ENCODE assay signal across 8 cellular contexts in the genomic region with DNA sequence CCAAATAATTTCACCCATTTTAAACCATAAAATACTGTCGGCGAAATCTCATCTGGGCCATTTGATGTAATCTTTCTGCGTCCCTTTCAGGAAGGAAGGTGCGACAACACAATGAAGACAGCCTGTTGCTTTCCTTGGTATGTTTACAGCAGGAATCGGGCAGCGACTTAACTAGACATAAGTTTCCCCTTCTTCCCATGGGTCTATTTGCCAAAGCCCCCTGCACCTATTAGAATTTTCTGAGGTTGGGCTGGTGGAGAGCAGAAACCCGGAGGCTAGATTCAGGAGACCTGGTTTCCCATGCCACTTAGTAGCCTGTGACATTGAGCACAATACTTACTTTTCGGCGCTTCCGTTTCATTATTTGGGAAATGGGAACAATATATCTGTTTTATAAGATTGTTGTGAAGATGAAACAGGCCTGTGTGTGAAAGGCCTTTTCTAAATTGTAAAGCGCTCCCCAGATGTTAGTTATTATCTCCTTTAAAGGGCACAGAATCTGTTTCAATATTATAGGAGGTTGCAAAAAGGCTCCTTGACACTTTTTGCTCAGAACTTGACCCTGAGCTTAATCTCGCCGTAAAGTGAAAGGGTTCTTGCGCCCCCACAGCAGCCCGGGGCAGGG. TPM values are rescaled to one million over a fixed set of nuclear protein-coding genes. Genes with fewer than 3 reads are reported as not detected.
DNase-seq lines count a peak whose midpoint lies in the region; ATAC-seq and TF ChIP-seq lines count a peak whose summit lies in the region.

No MANE protein-coding gene starts in this region.

- DNase-seq in CD4-positive, alpha-beta memory T cell = peak in 4 of 5 donors; percentile 9 to 45 (median 11)
- DNase-seq in NB4 (ENCODE audit: low read depth) (peak; percentile 53), MCF 10A (ENCODE audit: unreplicated experiment) (no peak), lung microvascular endothelial cell (ENCODE audit: low read depth in 2 of 2) (peak; percentile 28 to 34), upper lobe of right lung (no peak), NCI-H1417 treated with DMSO at 0.1 percent for 48 hours (lab: John Stamatoyannopoulos, UW) (no peak)
- DNase-seq in central memory CD4-positive, alpha-beta T cell = no peak

- TF ChIP-seq POLR2A in NB4 (IDR thresholded peaks at IDR 0.05; ENCODE audit: extremely low read depth, insufficient read length) = no peak

- peak overlapping the region; percentile 70 to 80 for H3K4me3 ChIP-seq in CD4-positive, alpha-beta memory T cell (ENCODE audit: low read length in 2 of 2)
- H3K4me3 ChIP-seq in NB4 (ENCODE audit: low read depth, low read length) = peak overlapping the region; percentile 88
- H3K4me3 ChIP-seq in upper lobe of right lung = peak overlapping the region; percentile 91

- TSS peak; percentile 38 for BruUV-seq in MCF 10A (replicated peaks; lab: Mats Ljungman, UMichigan)

- no peaks in the 10 kb centered on the region for H3K27me3 Mint-ChIP-seq in CD4-positive, alpha-beta memory T cell
- no peaks in the 10 kb centered on the region for H3K27me3 Mint-ChIP-seq in MCF 10A (ENCODE audit: insufficient read depth, unreplicated experiment)

- ATAC-seq in upper lobe of right lung = no peak
- no peak for ATAC-seq in HG03097 (IDR thresholded peaks at IDR 0.05; ENCODE audit: low FRiP score, unreplicated experiment)

- POLR2A ChIA-PET in CD4-positive, alpha-beta memory T cell (lab: Charles Lee; ENCODE audit: partially characterized antibody) = interaction anchor here (0.6 to 11.3 kb wide), 24 partner anchors 8 to 1350 kb away, joined by 3 to 376 read pairs (median 6); a partner anchor contains a TSS
- POLR2A ChIA-PET in MCF 10A (lab: Yijun Ruan, JAX) = interaction anchor here (0.5 to 11.3 kb wide), 24 partner anchors 6 to 1128 kb away, joined by 3 to 256 read pairs (median 6); a partner anchor contains a TSS

- H3K36me3 ChIP-seq in CD4-positive, alpha-beta memory T cell (ENCODE audit: insufficient read depth, low read length) = no peaks in the 10 kb centered on the region
- no peaks in the 10 kb centered on the region for H3K36me3 ChIP-seq in upper lobe of right lung

- peaks cover 10 to 11% of the 10 kb centered on the region in 2 donors for H3K36me3 Mint-ChIP-seq in CD4-positive, alpha-beta memory T cell
- H3K36me3 Mint-ChIP-seq in MCF 10A (ENCODE audit: insufficient read depth, unreplicated experiment) = peaks cover 27% of the 10 kb centered on the region

- TF ChIP-seq CTCF in NB4 (IDR thresholded peaks at IDR 0.05; ENCODE audit: low read depth, low read length) = no peak
- no peak for TF ChIP-seq CTCF in MCF 10A (IDR thresholded peaks at IDR 0.05; ENCODE audit: unreplicated experiment)
- no peak for TF ChIP-seq CTCF in upper lobe of right lung (IDR thresholded peaks at IDR 0.05)

- peak overlapping the region; percentile 86 to 94 (median 89) for H3K27ac Mint-ChIP-seq in CD4-positive, alpha-beta memory T cell
- H3K27ac Mint-ChIP-seq in MCF 10A (ENCODE audit: low read depth, unreplicated experiment) = peak overlapping the region; percentile 89

- H3K27ac ChIP-seq in CD4-positive, alpha-beta memory T cell (ENCODE audit: low read depth, low read length) = peak overlapping the region; percentile 75
- H3K27ac ChIP-seq in upper lobe of right lung = peak overlapping the region; percentile 89

- CTCF ChIA-PET in CD4-positive, alpha-beta memory T cell (lab: Charles Lee; ENCODE audit: partially characterized antibody) = interaction anchor here (0.7 to 8.3 kb wide), 24 partner anchors 9 to 186 kb away, joined by 3 to 118 read pairs (median 6); no protein-coding TSS in a partner anchor
- CTCF ChIA-PET in MCF 10A (lab: Yijun Ruan, JAX) = interaction anchor here (0.6 to 7.1 kb wide), 4 partner anchors 11 to 78 kb away, joined by 3 to 61 read pairs (median 8); no protein-coding TSS in a partner anchor

- peaks cover 31 to 51% (median 39%) of the 10 kb centered on the region in 4 donors for H3K4me1 Mint-ChIP-seq in CD4-positive, alpha-beta memory T cell
- peaks cover 29% of the 10 kb centered on the region for H3K4me1 Mint-ChIP-seq in MCF 10A (ENCODE audit: insufficient read depth, unreplicated experiment)

- H3K9me3 Mint-ChIP-seq in CD4-positive, alpha-beta memory T cell = no peaks in the 10 kb centered on the region
- no peaks in the 10 kb centered on the region for H3K9me3 Mint-ChIP-seq in MCF 10A (ENCODE audit: unreplicated experiment)

- H3K4me1 ChIP-seq in CD4-positive, alpha-beta memory T cell (ENCODE audit: insufficient read depth, low read length) = peaks cover 41% of the 10 kb centered on the region
- H3K4me1 ChIP-seq in upper lobe of right lung = peaks cover 26% of the 10 kb centered on the region

- H3K9me3 ChIP-seq in CD4-positive, alpha-beta memory T cell (ENCODE audit: control insufficient read depth in 1 of 2, low read length in 2 of 2) = no peaks in the 10 kb centered on the region
- H3K9me3 ChIP-seq in upper lobe of right lung = no peaks in the 10 kb centered on the region

- intact Hi-C loops in CD4-positive, alpha-beta memory T cell (cut with micrococcal nuclease) = loop anchor here (1.0 to 2.0 kb wide), 4 partner anchors 12 to 1350 kb away; a partner anchor contains a TSS
- intact Hi-C loops in MCF 10A (cut with micrococcal nuclease) = loop anchor here (2.0 kb wide), 1 partner anchor 187 kb away; no protein-coding TSS in a partner anchor
- intact Hi-C loops in upper lobe of right lung (cut with DNase I) = loop anchor here (10.0 kb wide), 1 partner anchor 71 kb away; no protein-coding TSS in a partner anchor

- H3K4me3 Mint-ChIP-seq in CD4-positive, alpha-beta memory T cell = peak overlapping the region; percentile 87 to 92 (median 89)
- H3K4me3 Mint-ChIP-seq in MCF 10A (ENCODE audit: unreplicated experiment) = peak overlapping the region; percentile 85

- H3K27me3 ChIP-seq in CD4-positive, alpha-beta memory T cell (ENCODE audit: insufficient read depth, low read length) = no peaks in the 10 kb centered on the region
- no peaks in the 10 kb centered on the region for H3K27me3 ChIP-seq in upper lobe of right lung

RNA-seq across cellular contexts. Expression of a gene that starts 0.6 kb away (rescaled TPM):
- total RNA-seq in CD4-positive, alpha-beta memory T cell = 100 to 1,000 TPM; 105 to 108 TPM
- 10 to 100 TPM; 13.6 to 27.6 TPM for polyA plus RNA-seq in CD4-positive, alpha-beta memory T cell
- total RNA-seq in MCF 10A (2022) (56.2 and 61.9 TPM in 2 replicates), lung microvascular endothelial cell (13.1 and 22.4 TPM in 2 replicates), upper lobe of right lung (103 TPM)

RNA-seq across cellular contexts. Expression of a gene that starts 42.0 kb away (rescaled TPM):
- under 1 TPM in 1 of 2 experiments, not detected in 1; 0.70 TPM for total RNA-seq in CD4-positive, alpha-beta memory T cell
- not detected for polyA plus RNA-seq in CD4-positive, alpha-beta memory T cell
- total RNA-seq in MCF 10A (2022) = 2.9 and 3.5 TPM in 2 replicates
- not detected in 2 replicates for total RNA-seq in lung microvascular endothelial cell
- total RNA-seq in upper lobe of right lung = 2.3 TPM

Comparison
In these comparisons a context has a peak if more than half of its experiments do, and no peak if none do; other contexts are left out.
1. DNase-seq: peak in CD4-positive, alpha-beta memory T cell (4 of 5), NB4 (single experiment) and lung microvascular endothelial cell (2 of 2); none in MCF 10A (single experiment), upper lobe of right lung (single experiment), NCI-H1417 treated with DMSO at 0.1 percent for 48 hours (single experiment) and central memory CD4-positive, alpha-beta T cell (single experiment).
2. Peak in every context shown above with its lines, with median percentiles within 50 percentile points of each other: H3K4me3 ChIP-seq.